Comparison of ENCODE assay signal across 16 cellular contexts in genomic region chr3:32831062-32831461, GRCh38. TPM values are rescaled to one million over a fixed set of nuclear protein-coding genes. Genes with fewer than 3 reads are reported as not detected.
DNase-seq lines count a peak whose midpoint lies in the region; ATAC-seq and TF ChIP-seq lines count a peak whose summit lies in the region.
"Had no signal": no experiment of that assay in that cellular context is flagged by ENCODE, and none has a peak within 500 bp of the region (broad histone marks: within the 10 kb centered on the region; RNA-seq: fewer than 3 reads in every experiment).

No MANE protein-coding gene starts in this region.

- H2AFZ ChIP-seq in H9 (ENCODE audit: low read length): no peak overlapping the region
- no peak overlapping the region for H2AFZ ChIP-seq in MM.1S (ENCODE audit: low read length)
- H2AFZ ChIP-seq: GM23248 had no signal

- no peak overlapping the region for H2BK15ac ChIP-seq in H9 (ENCODE audit: low read depth, low read length)

- H3K9ac ChIP-seq in H9 (ENCODE audit: extremely low read depth, insufficient read length, low read length) (no peak overlapping the region), iPS-18a (ENCODE audit: low read length) (no peak overlapping the region), MM.1S (ENCODE audit: low read length) (no peak overlapping the region)
- H3K9ac ChIP-seq: GM23248 had no signal

- H3K36me3 ChIP-seq in iPS-18a (ENCODE audit: control insufficient read depth, low read depth, low read length): peaks cover 23% of the 10 kb centered on the region
- no peaks in the 10 kb centered on the region for H3K36me3 ChIP-seq in MM.1S (replicated peaks; ENCODE audit: insufficient read depth, low read length)
- no peaks in the 10 kb centered on the region for H3K36me3 ChIP-seq in Peyer's patch

- H3K23me2 ChIP-seq in H9 (ENCODE audit: insufficient read length, low read depth, low read length, poor library complexity, severe bottlenecking): no peaks in the 10 kb centered on the region

- H3K27me3 Mint-ChIP-seq in H9 (ENCODE audit: low read depth) (no peaks in the 10 kb centered on the region; the same call in 1 of the 2 replicates), WTC11 (ENCODE audit: low read depth) (no peaks in the 10 kb centered on the region; the same call in 1 of the 2 replicates)
- peaks cover 30% of the 10 kb centered on the region for H3K27me3 Mint-ChIP-seq in activated naive CD8-positive, alpha-beta T cell treated with anti-CD3 and anti-CD28 coated beads for 36 hours

- H3K36me3 Mint-ChIP-seq in H9 (ENCODE audit: insufficient read depth in 1 of 3, low read depth in 3 of 3): peaks cover 12 to 53% (median 43%) of the 10 kb centered on the region in 3 experiments; a peak in 6 of 7 replicates
- H3K36me3 Mint-ChIP-seq in WTC11: peaks cover 11% of the 10 kb centered on the region
- H3K36me3 Mint-ChIP-seq in activated naive CD8-positive, alpha-beta T cell treated with anti-CD3 and anti-CD28 coated beads for 36 hours: no peaks in the 10 kb centered on the region
- H3K36me3 Mint-ChIP-seq: CD4-positive, alpha-beta memory T cell had no signal

- no peaks in the 10 kb centered on the region for H4K20me1 ChIP-seq in H9 (ENCODE audit: control insufficient read depth, insufficient read depth, insufficient read length)
- H4K20me1 ChIP-seq in MM.1S (ENCODE audit: insufficient read depth, low read length): no peaks in the 10 kb centered on the region

- H3K4me3 Mint-ChIP-seq in H9 (peak overlapping the region in 1 of 2 experiments; percentile 77; a peak in 3 of 5 replicates), WTC11 (peak overlapping the region; percentile 48)
- no peak overlapping the region for H3K4me3 Mint-ChIP-seq in activated naive CD8-positive, alpha-beta T cell treated with anti-CD3 and anti-CD28 coated beads for 36 hours
- H3K4me3 Mint-ChIP-seq: CD4-positive, alpha-beta memory T cell had no signal

- peaks cover 72 to 95% of the 10 kb centered on the region in 2 experiments for H3K4me1 Mint-ChIP-seq in H9
- peaks cover 94% of the 10 kb centered on the region for H3K4me1 Mint-ChIP-seq in WTC11
- no peaks in the 10 kb centered on the region for H3K4me1 Mint-ChIP-seq in activated naive CD8-positive, alpha-beta T cell treated with anti-CD3 and anti-CD28 coated beads for 36 hours
- H3K4me1 Mint-ChIP-seq: CD4-positive, alpha-beta memory T cell had no signal

- H3K79me1 ChIP-seq in H9 (ENCODE audit: insufficient read depth, low read depth, low read length, poor library complexity, severe bottlenecking): no peaks in the 10 kb centered on the region

- no peak overlapping the region for H2AK5ac ChIP-seq in H9 (ENCODE audit: insufficient read length, low read length)

- H3F3A ChIP-seq in MM.1S (ENCODE audit: insufficient read depth, low read length): no peaks in the 10 kb centered on the region

- H4K91ac ChIP-seq in H9 (ENCODE audit: insufficient read length, low read depth, low read length): no peak overlapping the region

- no peak overlapping the region for H3K56ac ChIP-seq in H9 (ENCODE audit: insufficient read length, low read depth, low read length)

- DNase-seq in H9 (no peak), WTC11 (ENCODE audit: low spot score) (no peak), MM.1S (no peak), Peyer's patch (no peak)
- DNase-seq in activated naive CD8-positive, alpha-beta T cell treated with anti-CD3 and anti-CD28 coated beads for 36 hours: no peak
- DNase-seq: C1 segment of cervical spinal cord; Calu3; CD4-positive, alpha-beta memory T cell; COR-L47; DMS53; DMS79 treated with DMSO at 0.1 percent for 48 hours; GF-D8; GM23248; HCEC 1CT had no signal

- H3K4ac ChIP-seq in H9 (ENCODE audit: low read depth, low read length): no peak overlapping the region

- CTCF ChIA-PET in WTC11 (lab: Charles Lee): interaction anchor here (1.4 to 1.8 kb wide), 3 partner anchors 13 to 72 kb away, joined by 3 to 8 read pairs (median 4); no protein-coding TSS in a partner anchor

- ATAC-seq in WTC11: no peak

- TF ChIP-seq POLR2A in Peyer's patch (IDR thresholded peaks at IDR 0.05): no peak

- peaks cover 86% of the 10 kb centered on the region; the same call in 1 of the 2 replicates for H3K79me2 ChIP-seq in H9 (ENCODE audit: insufficient read depth, low read length)
- H3K79me2 ChIP-seq in MM.1S (ENCODE audit: low read length): no peaks in the 10 kb centered on the region

- H3K27ac Mint-ChIP-seq in H9: peak overlapping the region; percentile 14 to 91 (median 82); a peak in 4 of 7 replicates
- H3K27ac Mint-ChIP-seq in WTC11: peak overlapping the region; percentile 82
- H3K27ac Mint-ChIP-seq in activated naive CD8-positive, alpha-beta T cell treated with anti-CD3 and anti-CD28 coated beads for 36 hours: no peak overlapping the region

- no peak overlapping the region for H3K23ac ChIP-seq in H9 (ENCODE audit: insufficient read length, low read depth, low read length)

- no peak overlapping the region for H2BK12ac ChIP-seq in H9 (ENCODE audit: insufficient read length, low read depth, low read length)

- peak overlapping the region; percentile 1 for H3K4me3 ChIP-seq in iPS-18a (ENCODE audit: low read length)
- H3K4me3 ChIP-seq in MM.1S (ENCODE audit: low read length): no peak overlapping the region
- H3K4me3 ChIP-seq in Peyer's patch: no peak overlapping the region
- H3K4me3 ChIP-seq: GM23248 had no signal

- TF ChIP-seq CTCF in H9 (conservative IDR thresholded peaks at IDR 0.05) (no peak), WTC11 (IDR thresholded peaks at IDR 0.05) (no peak), MM.1S (IDR thresholded peaks at IDR 0.05; ENCODE audit: low read length) (no peak), Peyer's patch (IDR thresholded peaks at IDR 0.05) (no peak)

- POLR2A ChIA-PET in WTC11 (lab: Charles Lee): interaction anchor here (0.6 to 1.4 kb wide), 3 partner anchors 10 to 96 kb away, joined by 3 to 4 read pairs (median 3); no protein-coding TSS in a partner anchor

- no peak overlapping the region for H3K18ac ChIP-seq in H9 (ENCODE audit: insufficient read length, low read depth, low read length)

- no peak overlapping the region for H2BK5ac ChIP-seq in H9 (ENCODE audit: insufficient read length, low read length)

- peaks cover 18% of the 10 kb centered on the region for H3K4me1 ChIP-seq in H9 (ENCODE audit: insufficient read depth, low read length)
- peaks cover 63% of the 10 kb centered on the region for H3K4me1 ChIP-seq in iPS-18a (ENCODE audit: control insufficient read depth, low read depth, low read length)
- H3K4me1 ChIP-seq in MM.1S (ENCODE audit: low read length): no peaks in the 10 kb centered on the region
- H3K4me1 ChIP-seq in Peyer's patch: no peaks in the 10 kb centered on the region

- no peak overlapping the region for H2BK20ac ChIP-seq in H9 (ENCODE audit: low read depth, low read length, poor library complexity, severe bottlenecking)

- no peaks in the 10 kb centered on the region for H3K9me3 ChIP-seq in H9 (ENCODE audit: control insufficient read depth, low read depth, low read length)
- no peaks in the 10 kb centered on the region for H3K9me3 ChIP-seq in iPS-18a (ENCODE audit: control insufficient read depth, low read depth, low read length)
- H3K9me3 ChIP-seq in MM.1S (replicated peaks; ENCODE audit: insufficient read depth, low read length): no peaks in the 10 kb centered on the region
- H3K9me3 ChIP-seq in Peyer's patch: no peaks in the 10 kb centered on the region

- H3K9me3 Mint-ChIP-seq in H9 (no peaks in the 10 kb centered on the region; a peak in 1 of 5 replicates), WTC11 (no peaks in the 10 kb centered on the region)
- H3K9me3 Mint-ChIP-seq in activated naive CD8-positive, alpha-beta T cell treated with anti-CD3 and anti-CD28 coated beads for 36 hours: no peaks in the 10 kb centered on the region
- H3K9me3 Mint-ChIP-seq: CD4-positive, alpha-beta memory T cell had no signal

- H2BK120ac ChIP-seq in H9 (ENCODE audit: low read depth, low read length, poor library complexity, severe bottlenecking): no peak overlapping the region

- H4K8ac ChIP-seq in H9 (replicated peaks; ENCODE audit: insufficient read length, low read depth, low read length): no peak overlapping the region

- H3K4me2 ChIP-seq in H9 (ENCODE audit: insufficient read depth, insufficient read length, low read length): no peak overlapping the region
- H3K4me2 ChIP-seq in MM.1S (ENCODE audit: low read depth, low read length): no peak overlapping the region

- no peak overlapping the region for H3K14ac ChIP-seq in H9 (ENCODE audit: insufficient read depth, low read length)

- no peak overlapping the region for H3T11ph ChIP-seq in H9 (ENCODE audit: low read length)

- no CpG with 5 or more reads among the region's 4 CpGs for WGBS in H9 (ENCODE audit: extremely low coverage, insufficient read length, low lambda C conversion rate)

- H3K27ac ChIP-seq in H9 (ENCODE audit: insufficient read length, low read depth, low read length) (no peak overlapping the region), iPS-18a (ENCODE audit: low read length) (no peak overlapping the region), MM.1S (ENCODE audit: low read length) (no peak overlapping the region), Peyer's patch (no peak overlapping the region)
- H3K27ac ChIP-seq: GM23248 had no signal

- H3K9me2 ChIP-seq in MM.1S (replicated peaks; ENCODE audit: insufficient read depth, low read length): no peaks in the 10 kb centered on the region

- H3K27me3 ChIP-seq in H9 (ENCODE audit: insufficient read depth, low read length): no peaks in the 10 kb centered on the region
- H3K27me3 ChIP-seq in iPS-18a (ENCODE audit: control insufficient read depth, insufficient read depth, low read length): no peaks in the 10 kb centered on the region
- no peaks in the 10 kb centered on the region for H3K27me3 ChIP-seq in MM.1S (replicated peaks; ENCODE audit: insufficient read depth, low read length)
- no peaks in the 10 kb centered on the region for H3K27me3 ChIP-seq in Peyer's patch

- H4K5ac ChIP-seq in H9 (ENCODE audit: insufficient read length, low read depth, low read length): no peak overlapping the region

TF ChIP-seq in WTC11, 78 proteins besides CTCF, POLR2A, EP300 and RAD21:
- TF ChIP-seq TCF7 (CRISPR knock-in tag; IDR thresholded peaks at IDR 0.05; ENCODE audit: low read depth) (no peak), NFE2L1 (CRISPR knock-in tag; IDR thresholded peaks at IDR 0.05) (no peak), ELF4 (CRISPR knock-in tag; IDR thresholded peaks at IDR 0.05; ENCODE audit: low read depth) (no peak), E2F1 (CRISPR knock-in tag; IDR thresholded peaks at IDR 0.05) (no peak)

RNA-seq across cellular contexts. Expression of gene TRIM71, which starts 13.3 kb away (rescaled TPM):
- total RNA-seq in H9 (2021) (364 and 376 TPM in 2 replicates), WTC11 (2021) (237 to 274 TPM (median 238 TPM) in 3 replicates), Peyer's patch (not detected)
- under 1 TPM; 0.10 to 0.14 TPM for total RNA-seq in activated naive CD8-positive, alpha-beta T cell treated with anti-CD3 and anti-CD28 coated beads for 36 hours
- total RNA-seq: Calu3; CD4-positive, alpha-beta memory T cell; Daoy had no signal

Comparison
In these comparisons a context has a peak if more than half of its experiments do, and no peak if none do; other contexts are left out.
1. RNA of gene TRIM71, which starts 13.3 kb away (total RNA-seq): 364 to 376 TPM in H9 and 237 to 274 TPM in WTC11; 0.10 to 0.14 TPM in activated naive CD8-positive, alpha-beta T cell treated with anti-CD3 and anti-CD28 coated beads for 36 hours and not detected in Peyer's patch; every median in the first group is over 100 times any median in the second.